19 cellular contexts compared by ENCODE assay signal in genomic region chr16:2836646-2837508, GRCh38. TPM values are rescaled to one million over a fixed set of nuclear protein-coding genes. Genes with fewer than 3 reads are reported as not detected.
DNase-seq lines count a peak whose midpoint lies in the region; ATAC-seq and TF ChIP-seq lines count a peak whose summit lies in the region.
"Had no signal": no experiment of that assay in that cellular context is flagged by ENCODE, and none has a peak within 500 bp of the region (broad histone marks: within the 10 kb centered on the region; RNA-seq: fewer than 3 reads in every experiment).

No MANE protein-coding gene starts in this region.

- H3K9me3 Mint-ChIP-seq in HFFc6, result peaks cover 5% of the 10 kb centered on the region
- H3K9me3 Mint-ChIP-seq: activated naive CD8-positive, alpha-beta T cell treated with anti-CD3 and anti-CD28 coated beads for 36 hours had no signal

- DNase-seq in A172 (ENCODE audit: low spot score), result peak; percentile 14
- DNase-seq in SW480 (ENCODE audit: low spot score), result peak; percentile 29
- no peak for DNase-seq in left lung
- DNase-seq in NCI-H187 (lab: John Stamatoyannopoulos, UW), result no peak
- DNase-seq in HFFc6, result no peak
- DNase-seq: 8988T; activated CD4-positive, alpha-beta T cell treated with anti-CD3 and anti-CD28 coated beads for 4 hours; activated naive CD8-positive, alpha-beta T cell treated with anti-CD3 and anti-CD28 coated beads for 36 hours; NCI-H2029; NCI-H69; occipital lobe; RPMI8226 had no signal

- no peak overlapping the region for H3K4me3 Mint-ChIP-seq in HFFc6
- H3K4me3 Mint-ChIP-seq: activated naive CD8-positive, alpha-beta T cell treated with anti-CD3 and anti-CD28 coated beads for 36 hours had no signal

- intact Hi-C loops in left lung (cut with DNase I), result no loop called here

- no peaks in the 10 kb centered on the region for H3K36me3 ChIP-seq in left lung
- H3K36me3 ChIP-seq: esophagus muscularis mucosa, spleen had no signal

- peaks cover 11% of the 10 kb centered on the region for H3K27me3 Mint-ChIP-seq in HFFc6 (ENCODE audit: insufficient read depth)

- no peaks in the 10 kb centered on the region for H3K36me3 Mint-ChIP-seq in HFFc6 (ENCODE audit: low read depth)
- H3K36me3 Mint-ChIP-seq: activated naive CD8-positive, alpha-beta T cell treated with anti-CD3 and anti-CD28 coated beads for 36 hours had no signal

- TF ChIP-seq CTCF in left lung (IDR thresholded peaks at IDR 0.05), result no peak
- TF ChIP-seq CTCF in HFFc6 (IDR thresholded peaks at IDR 0.05), result no peak

- peaks cover 31% of the 10 kb centered on the region for H3K4me1 Mint-ChIP-seq in HFFc6 (ENCODE audit: low read depth)

- no peak overlapping the region; the same call in 1 of the 2 replicates for H3K27ac Mint-ChIP-seq in HFFc6
- H3K27ac Mint-ChIP-seq: activated naive CD8-positive, alpha-beta T cell treated with anti-CD3 and anti-CD28 coated beads for 36 hours had no signal

- H3K9me3 ChIP-seq in left lung, result no peaks in the 10 kb centered on the region
- H3K9me3 ChIP-seq: esophagus muscularis mucosa, spleen had no signal

- peaks cover 0 to 6% of the 10 kb centered on the region in 2 donors for H3K27me3 ChIP-seq in left lung

- peaks cover 3 to 7% of the 10 kb centered on the region in 2 donors for H3K4me1 ChIP-seq in left lung

- H3K27ac ChIP-seq in left lung, result peak overlapping the region; percentile 56 to 68
- H3K27ac ChIP-seq: spleen had no signal

- ATAC-seq in left lung (no peak), GM21529 (IDR thresholded peaks at IDR 0.05; ENCODE audit: unreplicated experiment) (no peak)

- H3K4me3 ChIP-seq in left lung, result no peak overlapping the region
- H3K4me3 ChIP-seq: esophagus muscularis mucosa, spleen had no signal

RNA-seq across cellular contexts. Expression of gene ZG16B, which starts 6.8 kb away (rescaled TPM):
- 1.3 and 1.8 TPM in 2 replicates for total RNA-seq in A172 (2014; rRNA removed; shearing (Covaris generic))
- total RNA-seq in left lung, result 1 to 10 TPM in 1 of 2 donors, under 1 TPM in 1; 0.61 to 1.4 TPM
- total RNA-seq in HFFc6 (2021; fragmentation: NEBNext Ultra II Directional; extraction: Animal tissue kit (Norgen Biotek cat#: 25700)), result under 1 TPM in 4 of 6 experiments, not detected in 2; 0.41 to 0.68 (median 0.46) TPM
- total RNA-seq: esophagus muscularis mucosa, lung microvascular endothelial cell had no signal

RNA-seq across cellular contexts. Expression of gene PRSS21, which starts 19.8 kb away (rescaled TPM):
- not detected in 2 replicates for total RNA-seq in A172 (2014; rRNA removed; shearing (Covaris generic))
- total RNA-seq in left lung, result 1 to 10 TPM in 1 of 2 donors, under 1 TPM in 1; 0.90 to 2.5 TPM
- not detected for total RNA-seq in HFFc6 (2021; fragmentation: NEBNext Ultra II Directional; extraction: Animal tissue kit (Norgen Biotek cat#: 25700))
- total RNA-seq: esophagus muscularis mucosa, H4, occipital lobe, temporal lobe had no signal

RNA-seq across cellular contexts. Expression of gene PRSS22, which starts 21.1 kb away (rescaled TPM):
- not detected in 2 replicates for total RNA-seq in A172 (2014; rRNA removed; shearing (Covaris generic))
- 10 to 100 TPM; 15.7 to 16.7 TPM for total RNA-seq in left lung
- total RNA-seq in HFFc6 (2021; fragmentation: NEBNext Ultra II Directional; extraction: Animal tissue kit (Norgen Biotek cat#: 25700)), result not detected
- total RNA-seq: activated naive CD8-positive, alpha-beta T cell treated with anti-CD3 and anti-CD28 coated beads for 36 hours; esophagus muscularis mucosa; H4; lung microvascular endothelial cell; occipital lobe; T-helper 2 cell treated with Interferon-gamma antibody and Interleukin-4, amounts not matched to agents 100 ng/mL and 5 ng/mL, for 36 hours; temporal lobe had no signal

RNA-seq across cellular contexts. Expression of gene PRSS41, which starts 38.6 kb away (rescaled TPM):
- not detected in 2 replicates for total RNA-seq in A172 (2014; rRNA removed; shearing (Covaris generic))
- not detected for total RNA-seq in left lung
- total RNA-seq in HFFc6 (2021; fragmentation: NEBNext Ultra II Directional; extraction: Animal tissue kit (Norgen Biotek cat#: 25700)), result not detected
- total RNA-seq: activated naive CD8-positive, alpha-beta T cell treated with anti-CD3 and anti-CD28 coated beads for 36 hours; esophagus muscularis mucosa; H4; lung microvascular endothelial cell; occipital lobe; spleen; T-helper 2 cell treated with Interferon-gamma antibody and Interleukin-4, amounts not matched to agents 100 ng/mL and 5 ng/mL, for 36 hours; temporal lobe had no signal

RNA-seq across cellular contexts. Expression of gene FLYWCH2, which starts 46.1 kb away (rescaled TPM):
- total RNA-seq in A172 (2014; rRNA removed; shearing (Covaris generic)), result 66.3 and 88.4 TPM in 2 replicates
- total RNA-seq in left lung, result 10 to 100 TPM; 22.1 to 22.4 TPM
- 10 to 100 TPM; 24.5 to 29.3 (median 26.1) TPM for total RNA-seq in HFFc6 (2021; fragmentation: NEBNext Ultra II Directional; extraction: Animal tissue kit (Norgen Biotek cat#: 25700))

Comparison
In these comparisons a context has a peak if more than half of its experiments do, and no peak if none do; other contexts are left out.
1. DNase-seq: peak in A172 (single experiment) and SW480 (single experiment); none in left lung (0 of 2), NCI-H187 (0 of 2) and HFFc6 (single experiment).
2. RNA of gene PRSS22, which starts 21.1 kb away (total RNA-seq): 15.7 to 16.7 TPM in left lung; not detected in HFFc6 and not detected in A172; every median in the first group is over 10 times any median in the second.